25 cellular contexts compared by ENCODE assay signal in genomic region chr16:11536104-11536866, GRCh38. TPM values are rescaled to one million over a fixed set of nuclear protein-coding genes. Genes with fewer than 3 reads are reported as not detected.
DNase-seq lines count a peak whose midpoint lies in the region; ATAC-seq, FAIRE-seq and TF ChIP-seq lines count a peak whose summit lies in the region.
"Had no signal": no experiment of that assay in that cellular context is flagged by ENCODE, and none has a peak within 500 bp of the region (broad histone marks: within the 10 kb centered on the region; RNA-seq: fewer than 3 reads in every experiment).

No MANE protein-coding gene starts in this region.

- DNase-seq in activated gamma-delta T cell (lab: John Stamatoyannopoulos, UW): peak; percentile 16
- DNase-seq in activated gamma-delta T cell treated with Interleukin-2 at 50 U/mL for 16 hours: no peak
- no peak for DNase-seq in central memory CD8-positive, alpha-beta T cell (ENCODE audit: low spot score in 2 of 2)
- DNase-seq in kidney: peak; percentile 52
- DNase-seq in suprapubic skin (ENCODE audit: low spot score in 2 of 2): no peak
- DNase-seq in naive thymus-derived CD8-positive, alpha-beta T cell: no peak
- DNase-seq in COR-L47 (lab: John Stamatoyannopoulos, UW): no peak
- DNase-seq in 8988T: no peak
- DNase-seq: CD8-positive, alpha-beta T cell; DMS79 treated with DMSO at 0.1 percent for 48 hours; GF-D8; GOT3; Kasumi-1; NCI-H1105; NCI-H187 treated with DMSO at 0.1 percent for 48 hours; NCI-H446; NCI-H524 treated with DMSO at 0.1 percent for 48 hours; SJCRH30 had no signal

- 92% methylated on average over 15 of the region's 15 CpGs for WGBS in suprapubic skin

- H3K36me3 ChIP-seq in kidney (ENCODE audit: control insufficient read depth in 1 of 2, insufficient read depth in 2 of 2, low read length in 2 of 2) (no peaks in the 10 kb centered on the region), suprapubic skin (no peaks in the 10 kb centered on the region)
- H3K36me3 ChIP-seq: BLaER1 treated with 17β-estradiol and CSF1 and Interleukin-3, amounts not matched to agents 10 nM and 100 nM; HAP-1; SJCRH30 had no signal

- no peak overlapping the region for H3K9ac ChIP-seq in kidney (ENCODE audit: low read length in 2 of 2)

- TF ChIP-seq CTCF in kidney (IDR thresholded peaks at IDR 0.05; ENCODE audit: borderline replicate concordance, extremely low read depth, insufficient read depth): no peak
- TF ChIP-seq CTCF in suprapubic skin (IDR thresholded peaks at IDR 0.05): no peak

- TF ChIP-seq POLR2A in suprapubic skin (IDR thresholded peaks at IDR 0.05): no peak

- H3K27me3 Mint-ChIP-seq in central memory CD8-positive, alpha-beta T cell: no peaks in the 10 kb centered on the region
- H3K27me3 Mint-ChIP-seq in naive thymus-derived CD8-positive, alpha-beta T cell: no peaks in the 10 kb centered on the region

- intact Hi-C loops in kidney (cut with DNase I): loop anchor here (10.0 kb wide), 1 partner anchor 109 kb away; no protein-coding TSS in a partner anchor

- no peak overlapping the region for H3K4me3 Mint-ChIP-seq in central memory CD8-positive, alpha-beta T cell
- peak overlapping the region in 1 of 10 donors; percentile 43 for H3K4me3 Mint-ChIP-seq in naive thymus-derived CD8-positive, alpha-beta T cell
- H3K4me3 Mint-ChIP-seq: CD8-positive, alpha-beta T cell had no signal

- no peak overlapping the region for H3K4me3 ChIP-seq in kidney (ENCODE audit: low read length in 2 of 2)
- H3K4me3 ChIP-seq in suprapubic skin: no peak overlapping the region
- H3K4me3 ChIP-seq: BLaER1 treated with 17β-estradiol and CSF1 and Interleukin-3, amounts not matched to agents 10 nM and 100 nM; HAP-1; SJCRH30 had no signal

- no peaks in the 10 kb centered on the region for H3K9me3 Mint-ChIP-seq in central memory CD8-positive, alpha-beta T cell
- H3K9me3 Mint-ChIP-seq in naive thymus-derived CD8-positive, alpha-beta T cell: no peaks in the 10 kb centered on the region
- H3K9me3 Mint-ChIP-seq: CD8-positive, alpha-beta T cell had no signal

- no peak overlapping the region for H3K27ac Mint-ChIP-seq in central memory CD8-positive, alpha-beta T cell (ENCODE audit: low read depth)
- peak overlapping the region in 4 of 10 donors; percentile 15 to 53 (median 30) for H3K27ac Mint-ChIP-seq in naive thymus-derived CD8-positive, alpha-beta T cell
- H3K27ac Mint-ChIP-seq: CD8-positive, alpha-beta T cell had no signal

- H3K27ac ChIP-seq in kidney (ENCODE audit: low read depth in 2 of 2, low read length in 2 of 2) (no peak overlapping the region), suprapubic skin (peak overlapping the region; percentile 66)
- H3K27ac ChIP-seq: 22Rv1; BLaER1 treated with 17β-estradiol and CSF1 and Interleukin-3, amounts not matched to agents 10 nM and 100 nM; HL-60; SJCRH30 had no signal

- ATAC-seq in central memory CD8-positive, alpha-beta T cell (replicated peaks; ENCODE audit: extremely low read depth, poor library complexity, severe bottlenecking): peak; percentile 37
- ATAC-seq in naive thymus-derived CD8-positive, alpha-beta T cell: no peak
- ATAC-seq: CD8-positive, alpha-beta T cell; Right ventricle myocardium inferior; SK-N-SH treated with all-trans-retinoic acid at 6 μM for 48 hours had no signal

- POLR2A ChIA-PET in naive thymus-derived CD8-positive, alpha-beta T cell (lab: Charles Lee): interaction anchor here (0.6 to 1.1 kb wide), 4 partner anchors 24 to 224 kb away, joined by 3 to 8 read pairs (median 4); no protein-coding TSS in a partner anchor

- H3K4me1 ChIP-seq in kidney (ENCODE audit: control insufficient read depth in 1 of 2, insufficient read depth in 1 of 2, low read depth in 1 of 2, low read length in 2 of 2): no peaks in the 10 kb centered on the region
- peaks cover 15% of the 10 kb centered on the region for H3K4me1 ChIP-seq in suprapubic skin
- H3K4me1 ChIP-seq: HAP-1, SJCRH30 had no signal

- H3K36me3 Mint-ChIP-seq in central memory CD8-positive, alpha-beta T cell (ENCODE audit: insufficient read depth): peaks cover 17% of the 10 kb centered on the region
- no peaks in the 10 kb centered on the region for H3K36me3 Mint-ChIP-seq in naive thymus-derived CD8-positive, alpha-beta T cell
- H3K36me3 Mint-ChIP-seq: CD8-positive, alpha-beta T cell had no signal

- H3K9me3 ChIP-seq in kidney (ENCODE audit: control insufficient read depth in 1 of 2, low read length in 2 of 2) (no peaks in the 10 kb centered on the region), suprapubic skin (no peaks in the 10 kb centered on the region)
- H3K9me3 ChIP-seq: BLaER1 treated with 17β-estradiol and CSF1 and Interleukin-3, amounts not matched to agents 10 nM and 100 nM; HAP-1; SJCRH30 had no signal

- peaks cover 40% of the 10 kb centered on the region for H3K4me1 Mint-ChIP-seq in central memory CD8-positive, alpha-beta T cell
- H3K4me1 Mint-ChIP-seq in naive thymus-derived CD8-positive, alpha-beta T cell: peaks cover 12 to 38% (median 33%) of the 10 kb centered on the region in 4 donors

- no peaks in the 10 kb centered on the region for H3K27me3 ChIP-seq in suprapubic skin
- H3K27me3 ChIP-seq: BLaER1 treated with 17β-estradiol and CSF1 and Interleukin-3, amounts not matched to agents 10 nM and 100 nM; SJCRH30 had no signal

- no peak for TF ChIP-seq EP300 in suprapubic skin (IDR thresholded peaks at IDR 0.05)

- FAIRE-seq in kidney (lab: Jason Lieb, UNC): no peak
- FAIRE-seq: GM12891 had no signal

RNA-seq across cellular contexts. Expression of gene LITAF, which starts 50.4 kb away (rescaled TPM):
- 171 TPM for total RNA-seq in kidney
- polyA plus RNA-seq in kidney (ENCODE audit: insufficient read depth, low read depth, low replicate concordance): 121 TPM
- total RNA-seq in suprapubic skin: 10 to 100 TPM; 48.8 to 82.2 (median 72.8) TPM
- total RNA-seq in naive thymus-derived CD8-positive, alpha-beta T cell: 100 to 1,000 TPM; 169 to 176 TPM
- 100 to 1,000 TPM; 553 to 770 (median 597) TPM for polyA plus RNA-seq in naive thymus-derived CD8-positive, alpha-beta T cell

Comparison
In these comparisons a context has a peak if more than half of its experiments do, and no peak if none do; other contexts are left out.
1. DNase-seq: peak in activated gamma-delta T cell (single experiment) and kidney (single experiment); none in activated gamma-delta T cell treated with Interleukin-2 at 50 U/mL for 16 hours (single experiment), central memory CD8-positive, alpha-beta T cell (0 of 2), suprapubic skin (0 of 2), naive thymus-derived CD8-positive, alpha-beta T cell (0 of 10), COR-L47 (single experiment) and 8988T (single experiment).